ENCODE assay signal across 12 cellular contexts in the genomic region with DNA sequence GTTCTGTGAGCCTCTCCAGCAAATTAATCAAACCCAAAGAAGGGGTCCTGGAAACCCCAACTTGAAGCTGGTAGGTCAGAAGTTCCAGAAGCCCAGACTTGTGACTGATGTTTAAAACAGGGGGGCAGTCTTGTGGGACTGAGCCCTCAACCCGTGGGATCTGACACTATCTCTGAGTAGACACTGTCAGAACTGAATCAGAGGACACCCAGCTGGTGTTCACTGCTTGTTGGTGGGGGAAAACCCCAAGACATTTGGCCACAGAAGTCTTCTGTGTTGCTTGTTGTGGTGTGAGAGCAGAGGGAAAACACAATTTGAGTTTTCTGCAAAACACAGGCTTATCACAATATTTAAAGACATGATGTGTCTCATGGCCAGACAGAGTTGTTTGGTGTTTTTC. TPM values are rescaled to one million over a fixed set of nuclear protein-coding genes. Genes with fewer than 3 reads are reported as not detected.
DNase-seq lines count a peak whose midpoint lies in the region; ATAC-seq and TF ChIP-seq lines count a peak whose summit lies in the region.
"Had no signal": no experiment of that assay in that cellular context is flagged by ENCODE, and none has a peak within 500 bp of the region (broad histone marks: within the 10 kb centered on the region; RNA-seq: fewer than 3 reads in every experiment).

No MANE protein-coding gene starts in this region.

- no peaks in the 10 kb centered on the region for H3K27me3 Mint-ChIP-seq in stimulated activated memory B cell treated with anti-CD40 and anti-IgM and Interleukin-4, amounts not matched to agents 10 μg/mL and 1 μg/mL and 100 μg/mL, for 72 hours

- no peak overlapping the region for H2BK120ac ChIP-seq in neuronal stem cell (ENCODE audit: low read depth, low read length)

- H3K4me3 ChIP-seq in mammary epithelial cell (replicated peaks in 1 of 3; ENCODE audit: insufficient read depth in 1 of 3, low read depth in 2 of 3, low read length in 3 of 3), result no peak overlapping the region
- no peak overlapping the region for H3K4me3 ChIP-seq in breast epithelium
- H3K4me3 ChIP-seq in fibroblast of mammary gland (ENCODE audit: control insufficient read depth, low read depth, low read length), result no peak overlapping the region
- no peak overlapping the region for H3K4me3 ChIP-seq in neuronal stem cell (ENCODE audit: low read length in 2 of 2)
- H3K4me3 ChIP-seq: pancreas, SJCRH30 had no signal

- no peaks in the 10 kb centered on the region for H4K20me1 ChIP-seq in mammary epithelial cell (ENCODE audit: insufficient read depth, low read length)

- H3K27ac ChIP-seq in mammary epithelial cell (ENCODE audit: insufficient read depth, low read depth, low read length) (no peak overlapping the region), breast epithelium (no peak overlapping the region), neuronal stem cell (replicated peaks; ENCODE audit: low read length) (no peak overlapping the region)
- H3K27ac ChIP-seq: pancreas, SJCRH30 had no signal

- H3K36me3 Mint-ChIP-seq in stimulated activated memory B cell treated with anti-CD40 and anti-IgM and Interleukin-4, amounts not matched to agents 10 μg/mL and 1 μg/mL and 100 μg/mL, for 72 hours, result peaks cover 16% of the 10 kb centered on the region

- no peak overlapping the region for H3K14ac ChIP-seq in neuronal stem cell (ENCODE audit: low read length)

- WGBS in mammary epithelial cell (ENCODE audit: low coverage, missing lambda C conversion rate), result 67% methylated on average over 1 of the region's 1 CpG
- no CpG with 5 or more reads among the region's 1 CpG for WGBS in neuronal stem cell (ENCODE audit: extremely low coverage in 2 of 2, insufficient read length in 2 of 2, insufficient replicate concordance in 1 of 2), 2 donors

- CTCF ChIA-PET in mammary epithelial cell (lab: Charles Lee; ENCODE audit: low non-redundant PET), result no interaction called here

- peaks cover 15% of the 10 kb centered on the region for H3K4me1 Mint-ChIP-seq in stimulated activated memory B cell treated with anti-CD40 and anti-IgM and Interleukin-4, amounts not matched to agents 10 μg/mL and 1 μg/mL and 100 μg/mL, for 72 hours

- H3K27me3 ChIP-seq in mammary epithelial cell (ENCODE audit: insufficient read depth, low read length) (no peaks in the 10 kb centered on the region), breast epithelium (no peaks in the 10 kb centered on the region), neuronal stem cell (ENCODE audit: control insufficient read depth in 3 of 3, insufficient read depth in 3 of 3, low read depth in 1 of 3, low read length in 3 of 3) (no peaks in the 10 kb centered on the region)
- H3K27me3 ChIP-seq: pancreas, SJCRH30 had no signal

- H4K8ac ChIP-seq in neuronal stem cell (ENCODE audit: low read depth, low read length), result no peak overlapping the region

- TF ChIP-seq CTCF in mammary epithelial cell (conservative IDR thresholded peaks at IDR 0.05 in 1 of 2, IDR thresholded peaks at IDR 0.05 in 1 of 2; ENCODE audit: extremely low read depth in 1 of 2, insufficient read depth in 1 of 2, low read depth in 1 of 2, low read length in 2 of 2) (no peak), breast epithelium (IDR thresholded peaks at IDR 0.05) (no peak), fibroblast of mammary gland (conservative IDR thresholded peaks at IDR 0.05; ENCODE audit: control insufficient read depth, insufficient read depth, low read depth, low read length) (no peak)

- no peak overlapping the region for H3K23ac ChIP-seq in neuronal stem cell (ENCODE audit: low read depth, low read length, poor library complexity)

- dilution Hi-C loops in mammary epithelial cell (cut with HindIII; ENCODE audit: low sequenced_read_pairs), result no loop called here

- H3K9me3 Mint-ChIP-seq in stimulated activated memory B cell treated with anti-CD40 and anti-IgM and Interleukin-4, amounts not matched to agents 10 μg/mL and 1 μg/mL and 100 μg/mL, for 72 hours, result no peaks in the 10 kb centered on the region

- H2AK5ac ChIP-seq in neuronal stem cell (ENCODE audit: low read depth, low read length), result no peak overlapping the region

- no peak overlapping the region for H2BK12ac ChIP-seq in neuronal stem cell (ENCODE audit: low read length)

- H3K18ac ChIP-seq in neuronal stem cell (ENCODE audit: low read length), result no peak overlapping the region

- intact Hi-C loops in mammary epithelial cell (cut with micrococcal nuclease), result no loop called here
- intact Hi-C loops in breast epithelium (cut with DNase I; ENCODE audit: low total_unique reads), result no loop called here

- H3K79me2 ChIP-seq in mammary epithelial cell (ENCODE audit: insufficient read depth, low read length), result peaks cover 90% of the 10 kb centered on the region

- no peak overlapping the region for H4K91ac ChIP-seq in neuronal stem cell (ENCODE audit: low read depth, low read length, poor library complexity)

- H3K36me3 ChIP-seq in mammary epithelial cell (ENCODE audit: insufficient read depth, low read length), result peaks cover 4% of the 10 kb centered on the region
- H3K36me3 ChIP-seq in breast epithelium, result no peaks in the 10 kb centered on the region
- no peaks in the 10 kb centered on the region for H3K36me3 ChIP-seq in neuronal stem cell (replicated peaks in 1 of 2; ENCODE audit: control insufficient read depth in 2 of 2, insufficient read depth in 2 of 2, low read length in 2 of 2)
- H3K36me3 ChIP-seq: pancreas, SJCRH30 had no signal

- H2AFZ ChIP-seq in mammary epithelial cell (ENCODE audit: low read depth, low read length) (no peak overlapping the region), neuronal stem cell (ENCODE audit: low read length) (no peak overlapping the region)

- H3K4me1 ChIP-seq in mammary epithelial cell (ENCODE audit: insufficient read depth, low read length) (peaks cover 17% of the 10 kb centered on the region), breast epithelium (peaks cover 0 to 4% of the 10 kb centered on the region in 2 donors), neuronal stem cell (ENCODE audit: control insufficient read depth in 2 of 2, insufficient read depth in 1 of 2, low read depth in 1 of 2, low read length in 2 of 2) (no peaks in the 10 kb centered on the region)
- H3K4me1 ChIP-seq: pancreas had no signal

- H3K9ac ChIP-seq in mammary epithelial cell (ENCODE audit: insufficient read depth, low read length) (no peak overlapping the region), neuronal stem cell (ENCODE audit: low read depth, low read length, poor library complexity) (no peak overlapping the region)

- H3K27ac Mint-ChIP-seq in stimulated activated memory B cell treated with anti-CD40 and anti-IgM and Interleukin-4, amounts not matched to agents 10 μg/mL and 1 μg/mL and 100 μg/mL, for 72 hours, result no peak overlapping the region

- DNase-seq in mammary epithelial cell, result peak; percentile 59
- no peak for DNase-seq in breast epithelium (ENCODE audit: low spot score in 2 of 2)
- DNase-seq in fibroblast of mammary gland (ENCODE audit: low read depth), result peak; percentile 56
- DNase-seq in NCI-H1436 treated with DMSO at 0.1 percent for 48 hours (lab: John Stamatoyannopoulos, UW), result no peak
- no peak for DNase-seq in ureter (ENCODE audit: low spot score)
- DNase-seq in neuronal stem cell (ENCODE audit: low spot score), result no peak
- DNase-seq: cerebellar nuclear complex, MV-4-11, pancreas, SJCRH30 had no signal

- H3K4ac ChIP-seq in neuronal stem cell (ENCODE audit: low read length), result no peak overlapping the region

- H3K4me2 ChIP-seq in mammary epithelial cell (ENCODE audit: insufficient read depth, low read depth, low read length), result no peak overlapping the region
- H3K4me2 ChIP-seq in neuronal stem cell (ENCODE audit: insufficient read depth, low read length, poor library complexity, severe bottlenecking), result no peak overlapping the region

- in situ Hi-C loops in mammary epithelial cell (cut with MboI; ENCODE audit: low sequenced_read_pairs in 2 of 2), result no loop called here

- BruUV-seq in mammary epithelial cell (replicated peaks; lab: Mats Ljungman, UMichigan), result no TSS peak

- no peaks in the 10 kb centered on the region for H3K79me1 ChIP-seq in neuronal stem cell (ENCODE audit: low read depth, low read length)

- no peak overlapping the region for H2BK15ac ChIP-seq in neuronal stem cell (ENCODE audit: low read length)

- no peaks in the 10 kb centered on the region for H3K9me3 ChIP-seq in mammary epithelial cell (replicated peaks; ENCODE audit: insufficient read depth, low read length)
- no peaks in the 10 kb centered on the region for H3K9me3 ChIP-seq in breast epithelium
- no peaks in the 10 kb centered on the region for H3K9me3 ChIP-seq in neuronal stem cell (replicated peaks in 1 of 2; ENCODE audit: control insufficient read depth in 2 of 2, insufficient read depth in 1 of 2, low read depth in 1 of 2, low read length in 2 of 2)
- H3K9me3 ChIP-seq: pancreas, SJCRH30 had no signal

- peak; percentile 59 for ATAC-seq in HG03354 (IDR thresholded peaks at IDR 0.05; ENCODE audit: poor library complexity, severe bottlenecking, unreplicated experiment)
- peak; percentile 73 for ATAC-seq in stimulated activated memory B cell treated with anti-CD40 and anti-IgM and Interleukin-4, amounts not matched to agents 10 μg/mL and 1 μg/mL and 100 μg/mL, for 72 hours
- ATAC-seq: pancreas had no signal

- H2BK5ac ChIP-seq in neuronal stem cell (ENCODE audit: low read length), result no peak overlapping the region

- TF ChIP-seq POLR2A in breast epithelium (IDR thresholded peaks at IDR 0.05), result no peak

- H3K4me3 Mint-ChIP-seq in stimulated activated memory B cell treated with anti-CD40 and anti-IgM and Interleukin-4, amounts not matched to agents 10 μg/mL and 1 μg/mL and 100 μg/mL, for 72 hours, result no peak overlapping the region

RNA-seq across cellular contexts. Expression of a gene that starts 29.9 kb away (rescaled TPM):
- total RNA-seq in mammary epithelial cell (10 to 100 TPM; 71.2 to 85.5 TPM), breast epithelium (10 to 100 TPM; 40.0 to 60.4 (median 49.6) TPM), ureter (57.7 TPM)
- polyA plus RNA-seq in mammary epithelial cell, result 36.9 TPM
- 69.5 TPM for polyA minus RNA-seq in mammary epithelial cell
- polyA plus RNA-seq in neuronal stem cell (2013, experiment 1 of 2), result 9.1 TPM
- 9.1 TPM for polyA plus RNA-seq in neuronal stem cell (2013, experiment 2 of 2)

Comparison
In these comparisons a context has a peak if more than half of its experiments do, and no peak if none do; other contexts are left out.
1. DNase-seq: peak in mammary epithelial cell (single experiment) and fibroblast of mammary gland (single experiment); none in breast epithelium (0 of 2), NCI-H1436 treated with DMSO at 0.1 percent for 48 hours (single experiment), ureter (single experiment) and neuronal stem cell (single experiment).